ENCODE assay signal across 8 cellular contexts in the genomic region with DNA sequence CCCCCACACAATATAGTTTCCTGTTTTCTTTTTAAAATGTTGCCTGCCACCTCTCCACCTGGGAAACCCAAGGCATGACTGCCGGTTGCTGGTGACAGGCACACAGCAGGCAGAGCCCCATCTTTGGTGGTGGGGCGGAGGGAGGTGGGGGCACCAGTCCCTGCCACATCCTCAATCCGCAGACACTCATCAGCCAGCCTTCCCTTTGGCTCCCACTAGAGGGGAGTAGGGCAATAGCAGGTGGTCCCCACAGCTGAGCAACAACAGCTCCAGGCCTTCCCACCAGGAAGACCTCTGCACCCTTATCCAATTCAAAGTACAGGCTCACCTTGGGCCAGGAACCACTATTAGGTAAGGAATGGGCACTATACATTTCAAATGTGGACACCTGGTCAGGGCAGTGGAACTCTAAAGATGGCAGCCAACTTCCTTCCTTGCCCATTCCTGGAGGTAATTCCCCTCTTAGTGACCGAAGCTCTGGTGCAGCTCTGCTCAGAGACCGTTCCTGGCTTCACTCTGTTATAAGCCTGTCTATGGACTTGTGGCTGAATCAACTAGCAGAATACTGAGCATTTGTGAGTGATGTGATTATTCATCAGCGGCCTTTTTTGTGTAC. TPM values are rescaled to one million over a fixed set of nuclear protein-coding genes. Genes with fewer than 3 reads are reported as not detected.
DNase-seq lines count a peak whose midpoint lies in the region; ATAC-seq, FAIRE-seq and TF ChIP-seq lines count a peak whose summit lies in the region.

No MANE protein-coding gene starts in this region.

- H3K27ac Mint-ChIP-seq in astrocyte (ENCODE audit: unreplicated experiment) (peak overlapping the region; percentile 47), immature natural killer cell (peak overlapping the region in 2 of 6 donors; percentile 65 to 76)

- no peak overlapping the region for H2AFZ ChIP-seq in astrocyte (ENCODE audit: low read depth, low read length)

- H3K79me2 ChIP-seq in astrocyte (ENCODE audit: insufficient read depth, low read length), result no peaks in the 10 kb centered on the region

- no peak overlapping the region for H3K27ac ChIP-seq in astrocyte (ENCODE audit: low read depth, low read length)
- H3K27ac ChIP-seq in temporal lobe (ENCODE audit: low read depth, low read length), result peak overlapping the region; percentile 94

- no peaks in the 10 kb centered on the region for H3K27me3 Mint-ChIP-seq in astrocyte (ENCODE audit: low read depth, unreplicated experiment)
- peaks cover 0 to 2% (median 1%) of the 10 kb centered on the region in 3 donors for H3K27me3 Mint-ChIP-seq in immature natural killer cell (ENCODE audit: low read depth in 3 of 3)

- no peaks in the 10 kb centered on the region for H3K9me3 ChIP-seq in astrocyte (ENCODE audit: insufficient read depth, low read depth, low read length)

- no peaks in the 10 kb centered on the region for H3K4me1 ChIP-seq in astrocyte (ENCODE audit: insufficient read depth, low read length)

- no peak overlapping the region for H3K4me2 ChIP-seq in astrocyte (ENCODE audit: low read length)

- peaks cover 8% of the 10 kb centered on the region for H3K36me3 Mint-ChIP-seq in astrocyte (ENCODE audit: low read depth, unreplicated experiment)
- peaks cover 2 to 16% (median 7%) of the 10 kb centered on the region in 3 donors for H3K36me3 Mint-ChIP-seq in immature natural killer cell

- H3K27me3 ChIP-seq in astrocyte (ENCODE audit: insufficient read depth, low read length), result no peaks in the 10 kb centered on the region

- no peaks in the 10 kb centered on the region for H4K20me1 ChIP-seq in astrocyte (ENCODE audit: insufficient read depth, low read length)

- peak; percentile 10 for DNase-seq in stimulated activated CD4-positive, alpha-beta T cell treated with anti-CD3 and anti-CD28 coated beads, Interleukin-12 subunit alpha, Interleukin-12 subunit beta, amount 100 ng/mL, for 4 hours
- DNase-seq in stimulated activated CD4-positive, alpha-beta T cell treated with anti-CD3 and anti-CD28 coated beads, Interleukin-4, amount 100 ng/mL, for 1 hour, result no peak
- peak; percentile 4 for DNase-seq in NCI-H146 (lab: John Stamatoyannopoulos, UW)
- peak; percentile 12 for DNase-seq in astrocyte (ENCODE audit: low read depth)
- DNase-seq in immature natural killer cell, result peak in 2 of 3 donors; percentile 19 to 32

- H3K36me3 ChIP-seq in astrocyte (ENCODE audit: insufficient read depth, low read length), result peaks cover 7% of the 10 kb centered on the region

- H3K4me3 ChIP-seq in astrocyte (ENCODE audit: insufficient read depth, low read depth, low read length), result no peak overlapping the region

- H3K9ac ChIP-seq in astrocyte (ENCODE audit: low read length), result no peak overlapping the region

- no peak for FAIRE-seq in astrocyte (lab: Jason Lieb, UNC)

- no peak overlapping the region for H3K4me3 Mint-ChIP-seq in astrocyte (ENCODE audit: unreplicated experiment)
- no peak overlapping the region for H3K4me3 Mint-ChIP-seq in immature natural killer cell

- ATAC-seq in GM18868 (IDR thresholded peaks at IDR 0.05; ENCODE audit: unreplicated experiment), result no peak
- no peak for ATAC-seq in HG03196 (IDR thresholded peaks at IDR 0.05; ENCODE audit: unreplicated experiment)

- H3K9me3 Mint-ChIP-seq in astrocyte (ENCODE audit: unreplicated experiment) (no peaks in the 10 kb centered on the region), immature natural killer cell (no peaks in the 10 kb centered on the region)

- peak; percentile 66 for TF ChIP-seq CTCF in astrocyte (IDR thresholded peaks at IDR 0.05; ENCODE audit: insufficient read depth, low read depth, low read length)

- H3K4me1 Mint-ChIP-seq in astrocyte (ENCODE audit: low read depth, unreplicated experiment), result no peaks in the 10 kb centered on the region
- H3K4me1 Mint-ChIP-seq in immature natural killer cell, result no peaks in the 10 kb centered on the region

RNA-seq across cellular contexts. Expression of a gene that starts 13.9 kb away (rescaled TPM):
- 24.6 and 25.9 TPM in 2 replicates for total RNA-seq in astrocyte
- polyA plus RNA-seq in immature natural killer cell, result 10 to 100 TPM in 2 of 3 donors, 1 to 10 TPM in 1; 7.0 to 18.1 (median 15.5) TPM
- 6.6 TPM for total RNA-seq in temporal lobe

RNA-seq across cellular contexts. Expression of a gene that starts 14.1 kb away (rescaled TPM):
- total RNA-seq in astrocyte (98.1 and 99.2 TPM in 2 replicates), temporal lobe (36.1 TPM)
- 10 to 100 TPM; 71.5 to 94.2 (median 80.1) TPM for polyA plus RNA-seq in immature natural killer cell

RNA-seq across cellular contexts. Expression of a gene that starts 19.8 kb away (rescaled TPM):
- total RNA-seq in astrocyte (0.07 TPM in 1 of 2 replicates, not detected in the other), temporal lobe (0.49 TPM)
- 1 to 10 TPM in 1 of 3 donors, not detected in 2; 1.1 TPM for polyA plus RNA-seq in immature natural killer cell
